In genomic region chr9:108412755-108413154, GRCh38 we compare ENCODE assay signal across 9 cellular contexts.
DNase-seq lines count a peak whose midpoint lies in the region; ATAC-seq and TF ChIP-seq lines count a peak whose summit lies in the region.
"Had no signal": no experiment of that assay in that cellular context is flagged by ENCODE, and none has a peak within 500 bp of the region (broad histone marks: within the 10 kb centered on the region; RNA-seq: fewer than 3 reads in every experiment).

No MANE protein-coding gene starts in this region.

- POLR2A ChIA-PET in activated CD8-positive, alpha-beta T cell treated with anti-CD3 and anti-CD28 coated beads for 36 hours (lab: Charles Lee) = no interaction called here
- POLR2A ChIA-PET in activated CD8-positive, alpha-beta T cell treated with anti-CD3 and anti-CD28 coated beads, Interleukin-2, amount 10 ng/mL, durations not matched to agents 7 days and 5 days (lab: Charles Lee) = no interaction called here
- POLR2A ChIA-PET in naive thymus-derived CD4-positive, alpha-beta T cell (lab: Charles Lee) = no interaction called here

- no peaks in the 10 kb centered on the region for H3K9me3 ChIP-seq in testis
- H3K9me3 ChIP-seq in naive thymus-derived CD4-positive, alpha-beta T cell (ENCODE audit: control insufficient read depth in 2 of 3, low read length in 3 of 3) = no peaks in the 10 kb centered on the region

- H3K27ac ChIP-seq in testis = no peak overlapping the region
- H3K27ac ChIP-seq in naive thymus-derived CD4-positive, alpha-beta T cell (ENCODE audit: low read depth, low read length) = no peak overlapping the region

- peaks cover 3% of the 10 kb centered on the region for H3K27me3 Mint-ChIP-seq in activated CD8-positive, alpha-beta T cell treated with anti-CD3 and anti-CD28 coated beads for 36 hours
- no peaks in the 10 kb centered on the region for H3K27me3 Mint-ChIP-seq in activated CD8-positive, alpha-beta T cell treated with anti-CD3 and anti-CD28 coated beads, Interleukin-2, amount 10 ng/mL, durations not matched to agents 7 days and 5 days (ENCODE audit: low read depth)
- peaks cover 2% of the 10 kb centered on the region for H3K27me3 Mint-ChIP-seq in endothelial cell (ENCODE audit: unreplicated experiment)
- H3K27me3 Mint-ChIP-seq in activated T-cell treated with anti-CD3 and anti-CD28 coated beads, Interleukin-2, amount 50 U/mL, for 72 hours (ENCODE audit: low read depth) = no peaks in the 10 kb centered on the region
- H3K27me3 Mint-ChIP-seq in naive thymus-derived CD4-positive, alpha-beta T cell = no peaks in the 10 kb centered on the region

- no peaks in the 10 kb centered on the region for H3K36me3 Mint-ChIP-seq in activated CD8-positive, alpha-beta T cell treated with anti-CD3 and anti-CD28 coated beads for 36 hours (ENCODE audit: low read depth)
- no peaks in the 10 kb centered on the region for H3K36me3 Mint-ChIP-seq in activated CD8-positive, alpha-beta T cell treated with anti-CD3 and anti-CD28 coated beads, Interleukin-2, amount 10 ng/mL, durations not matched to agents 7 days and 5 days (ENCODE audit: low read depth)
- no peaks in the 10 kb centered on the region for H3K36me3 Mint-ChIP-seq in endothelial cell (ENCODE audit: low read depth, unreplicated experiment)
- no peaks in the 10 kb centered on the region for H3K36me3 Mint-ChIP-seq in activated T-cell treated with anti-CD3 and anti-CD28 coated beads, Interleukin-2, amount 50 U/mL, for 72 hours (ENCODE audit: insufficient read depth in 2 of 2)
- peaks cover 0 to 3% (median 0%) of the 10 kb centered on the region in 5 donors for H3K36me3 Mint-ChIP-seq in naive thymus-derived CD4-positive, alpha-beta T cell

- no peaks in the 10 kb centered on the region for H3K4me1 ChIP-seq in testis
- no peaks in the 10 kb centered on the region for H3K4me1 ChIP-seq in naive thymus-derived CD4-positive, alpha-beta T cell (ENCODE audit: control insufficient read depth in 2 of 2, insufficient read depth in 2 of 2, low read length in 2 of 2)

- no peaks in the 10 kb centered on the region for H3K27me3 ChIP-seq in testis
- no peaks in the 10 kb centered on the region for H3K27me3 ChIP-seq in naive thymus-derived CD4-positive, alpha-beta T cell (ENCODE audit: control insufficient read depth in 2 of 2, insufficient read depth in 2 of 2, low read length in 2 of 2)

- no peak overlapping the region for H3K4me3 Mint-ChIP-seq in activated CD8-positive, alpha-beta T cell treated with anti-CD3 and anti-CD28 coated beads for 36 hours
- no peak overlapping the region for H3K4me3 Mint-ChIP-seq in activated CD8-positive, alpha-beta T cell treated with anti-CD3 and anti-CD28 coated beads, Interleukin-2, amount 10 ng/mL, durations not matched to agents 7 days and 5 days
- H3K4me3 Mint-ChIP-seq in endothelial cell (ENCODE audit: unreplicated experiment) = no peak overlapping the region
- H3K4me3 Mint-ChIP-seq in activated T-cell treated with anti-CD3 and anti-CD28 coated beads, Interleukin-2, amount 50 U/mL, for 72 hours = no peak overlapping the region
- H3K4me3 Mint-ChIP-seq in naive thymus-derived CD4-positive, alpha-beta T cell = no peak overlapping the region

- no peak for TF ChIP-seq CTCF in activated CD8-positive, alpha-beta T cell treated with anti-CD3 and anti-CD28 coated beads for 36 hours (IDR thresholded peaks at IDR 0.05)
- no peak for TF ChIP-seq CTCF in endothelial cell (IDR thresholded peaks at IDR 0.05; ENCODE audit: unreplicated experiment)
- no peak for TF ChIP-seq CTCF in testis (IDR thresholded peaks at IDR 0.05)

- no peak for TF ChIP-seq POLR2A in testis (IDR thresholded peaks at IDR 0.05)

- WGBS in testis, 2 donors = 67 to 76% methylated on average over 4 of the region's 4 CpGs

- no peaks in the 10 kb centered on the region for H3K9me3 Mint-ChIP-seq in activated CD8-positive, alpha-beta T cell treated with anti-CD3 and anti-CD28 coated beads for 36 hours
- H3K9me3 Mint-ChIP-seq in activated CD8-positive, alpha-beta T cell treated with anti-CD3 and anti-CD28 coated beads, Interleukin-2, amount 10 ng/mL, durations not matched to agents 7 days and 5 days (ENCODE audit: insufficient read depth) = no peaks in the 10 kb centered on the region
- no peaks in the 10 kb centered on the region for H3K9me3 Mint-ChIP-seq in endothelial cell (ENCODE audit: unreplicated experiment)
- H3K9me3 Mint-ChIP-seq in activated T-cell treated with anti-CD3 and anti-CD28 coated beads, Interleukin-2, amount 50 U/mL, for 72 hours = peaks cover 0 to 2% of the 10 kb centered on the region in 2 donors
- H3K9me3 Mint-ChIP-seq in naive thymus-derived CD4-positive, alpha-beta T cell = peaks cover 0 to 11% (median 0%) of the 10 kb centered on the region in 11 donors

- ATAC-seq in activated CD8-positive, alpha-beta T cell treated with anti-CD3 and anti-CD28 coated beads for 36 hours = no peak
- no peak for ATAC-seq in activated CD8-positive, alpha-beta T cell treated with anti-CD3 and anti-CD28 coated beads, Interleukin-2, amount 10 ng/mL, durations not matched to agents 7 days and 5 days
- no peak for ATAC-seq in GM19023 (IDR thresholded peaks at IDR 0.05; ENCODE audit: unreplicated experiment)
- no peak for ATAC-seq in activated T-cell treated with anti-CD3 and anti-CD28 coated beads, Interleukin-2, amount 50 U/mL, for 72 hours (replicated peaks in 1 of 2)
- ATAC-seq in naive thymus-derived CD4-positive, alpha-beta T cell = no peak

- intact Hi-C loops in activated CD8-positive, alpha-beta T cell treated with anti-CD3 and anti-CD28 coated beads for 36 hours (cut with micrococcal nuclease) = no loop called here
- intact Hi-C loops in testis (cut with DNase I; ENCODE audit: low total_unique reads) = no loop called here
- intact Hi-C loops in naive thymus-derived CD4-positive, alpha-beta T cell (cut with micrococcal nuclease) = no loop called here

- no peak overlapping the region for H3K4me3 ChIP-seq in testis
- H3K4me3 ChIP-seq in naive thymus-derived CD4-positive, alpha-beta T cell (ENCODE audit: low read length) = no peak overlapping the region

- CTCF ChIA-PET in activated CD8-positive, alpha-beta T cell treated with anti-CD3 and anti-CD28 coated beads for 36 hours (lab: Charles Lee) = interaction anchor here (1.9 kb wide), 1 partner anchor 10 kb away, joined by 5 read pairs; no protein-coding TSS in a partner anchor
- CTCF ChIA-PET in activated CD8-positive, alpha-beta T cell treated with anti-CD3 and anti-CD28 coated beads, Interleukin-2, amount 10 ng/mL, durations not matched to agents 7 days and 5 days (lab: Charles Lee) = no interaction called here
- CTCF ChIA-PET in naive thymus-derived CD4-positive, alpha-beta T cell (lab: Charles Lee) = no interaction called here

- H3K36me3 ChIP-seq in testis (ENCODE audit: low read depth, missing control alignments) = no peaks in the 10 kb centered on the region
- H3K36me3 ChIP-seq in naive thymus-derived CD4-positive, alpha-beta T cell (ENCODE audit: control insufficient read depth in 2 of 3, insufficient read depth in 3 of 3, low read length in 3 of 3) = no peaks in the 10 kb centered on the region

- peak; percentile 6 for DNase-seq in activated CD8-positive, alpha-beta T cell treated with anti-CD3 and anti-CD28 coated beads for 36 hours
- DNase-seq in activated CD8-positive, alpha-beta T cell treated with anti-CD3 and anti-CD28 coated beads, Interleukin-2, amount 10 ng/mL, durations not matched to agents 7 days and 5 days = no peak
- DNase-seq in NAMALWA (ENCODE audit: low spot score) (peak; percentile 15), endothelial cell (ENCODE audit: low spot score) (peak; percentile 31), testis (peak; percentile 15)
- no peak for DNase-seq in activated T-cell treated with anti-CD3 and anti-CD28 coated beads, Interleukin-2, amount 50 U/mL, for 72 hours
- no peak for DNase-seq in naive thymus-derived CD4-positive, alpha-beta T cell
- DNase-seq: activated naive CD4-positive, alpha-beta T cell treated with Interleukin-2 at 50 U/mL for 16 hours had no signal

- H3K27ac Mint-ChIP-seq in activated CD8-positive, alpha-beta T cell treated with anti-CD3 and anti-CD28 coated beads for 36 hours = no peak overlapping the region
- no peak overlapping the region for H3K27ac Mint-ChIP-seq in activated CD8-positive, alpha-beta T cell treated with anti-CD3 and anti-CD28 coated beads, Interleukin-2, amount 10 ng/mL, durations not matched to agents 7 days and 5 days
- no peak overlapping the region for H3K27ac Mint-ChIP-seq in endothelial cell (ENCODE audit: unreplicated experiment)
- no peak overlapping the region for H3K27ac Mint-ChIP-seq in activated T-cell treated with anti-CD3 and anti-CD28 coated beads, Interleukin-2, amount 50 U/mL, for 72 hours
- no peak overlapping the region for H3K27ac Mint-ChIP-seq in naive thymus-derived CD4-positive, alpha-beta T cell

- H3K4me1 Mint-ChIP-seq in activated CD8-positive, alpha-beta T cell treated with anti-CD3 and anti-CD28 coated beads for 36 hours (ENCODE audit: low read depth) = no peaks in the 10 kb centered on the region
- H3K4me1 Mint-ChIP-seq in activated CD8-positive, alpha-beta T cell treated with anti-CD3 and anti-CD28 coated beads, Interleukin-2, amount 10 ng/mL, durations not matched to agents 7 days and 5 days (ENCODE audit: low read depth) = no peaks in the 10 kb centered on the region
- H3K4me1 Mint-ChIP-seq in endothelial cell (ENCODE audit: unreplicated experiment) = peaks cover 15% of the 10 kb centered on the region
- no peaks in the 10 kb centered on the region for H3K4me1 Mint-ChIP-seq in activated T-cell treated with anti-CD3 and anti-CD28 coated beads, Interleukin-2, amount 50 U/mL, for 72 hours (ENCODE audit: low read depth)
- H3K4me1 Mint-ChIP-seq in naive thymus-derived CD4-positive, alpha-beta T cell = no peaks in the 10 kb centered on the region

Comparison
In these comparisons a context has a peak if more than half of its experiments do, and no peak if none do; other contexts are left out.
1. DNase-seq: peak in activated CD8-positive, alpha-beta T cell treated with anti-CD3 and anti-CD28 coated beads for 36 hours (single experiment), NAMALWA (single experiment), endothelial cell (single experiment) and testis (single experiment); none in activated CD8-positive, alpha-beta T cell treated with anti-CD3 and anti-CD28 coated beads, Interleukin-2, amount 10 ng/mL, durations not matched to agents 7 days and 5 days (single experiment), activated T-cell treated with anti-CD3 and anti-CD28 coated beads, Interleukin-2, amount 50 U/mL, for 72 hours (0 of 2) and naive thymus-derived CD4-positive, alpha-beta T cell (0 of 9).